1 cellular context compared by ENCODE assay signal in genomic region chr7:73319541-73319940, GRCh38.
TF ChIP-seq lines count a peak whose summit lies in the region.

No MANE protein-coding gene starts in this region.

TF ChIP-seq in K562, 482 proteins besides CTCF, POLR2A, EP300 and RAD21:
- peak; percentile 44; the same call in 1 of the 2 replicates for TF ChIP-seq ZBTB33 (CRISPR knock-in tag; IDR thresholded peaks at IDR 0.05)
